Comparison of ENCODE assay signal across 8 cellular contexts in genomic region chr17:43900858-43901754, GRCh38. TPM values are rescaled to one million over a fixed set of nuclear protein-coding genes. Genes with fewer than 3 reads are reported as not detected.
DNase-seq lines count a peak whose midpoint lies in the region; ATAC-seq, FAIRE-seq and TF ChIP-seq lines count a peak whose summit lies in the region.

No MANE protein-coding gene starts in this region.

- H3K4me3 Mint-ChIP-seq in mesothelial cell of epicardium = peak overlapping the region; percentile 73

- H3K27ac ChIP-seq in A549 = peak overlapping the region; percentile 76 to 88

- no peak for TF ChIP-seq EP300 in A549 (IDR thresholded peaks at IDR 0.05)

- peak; percentile 54 to 72 for DNase-seq in A549 (ENCODE audit: low read depth in 1 of 2, low spot score in 1 of 2)
- no peak for DNase-seq in HEK293T (ENCODE audit: extremely low spot score)
- DNase-seq in astrocyte of the cerebellum (ENCODE audit: low read depth) = no peak
- no peak for DNase-seq in mesothelial cell of epicardium (ENCODE audit: low spot score in 2 of 2, unreplicated experiment in 2 of 2)
- DNase-seq in stimulated activated CD4-positive, alpha-beta T cell treated with anti-CD3 and anti-CD28 coated beads, Interleukin-4, amount 100 ng/mL, for 1 hour = no peak
- no peak for DNase-seq in NCI-H446 treated with DMSO at 0.1 percent for 48 hours (lab: John Stamatoyannopoulos, UW)
- no peak for DNase-seq in RPMI8226

- no peak for TF ChIP-seq RAD21 in A549 (conservative IDR thresholded peaks at IDR 0.05 in 1 of 2, IDR thresholded peaks at IDR 0.05 in 1 of 2)

- peaks cover 24% of the 10 kb centered on the region for H3K27me3 Mint-ChIP-seq in mesothelial cell of epicardium (ENCODE audit: low read depth)

- H3K27ac Mint-ChIP-seq in mesothelial cell of epicardium = no peak overlapping the region

- no peak for FAIRE-seq in A549 (lab: Jason Lieb, UNC)

- H3K9me3 ChIP-seq in A549 = no peaks in the 10 kb centered on the region

- POLR2A ChIA-PET in A549 (lab: Yijun Ruan, JAX) = interaction anchor here (0.9 kb wide), 1 partner anchor 165 kb away, joined by 5 read pairs; the partner anchor contains the start of gene LSM12
- POLR2A ChIA-PET in HEK293T (lab: Yijun Ruan, JAX) = no interaction called here

- peaks cover 20% of the 10 kb centered on the region for H3K4me1 ChIP-seq in A549

- peaks cover 38% of the 10 kb centered on the region for H3K4me1 Mint-ChIP-seq in mesothelial cell of epicardium

- WGBS in A549 (ENCODE audit: missing lambda C conversion rate) = 29% methylated on average over 13 of the region's 13 CpGs

- no peaks in the 10 kb centered on the region for H3K9me3 Mint-ChIP-seq in mesothelial cell of epicardium

- peak overlapping the region; percentile 86 for H3K4me2 ChIP-seq in A549

- TF ChIP-seq POLR2A in A549 (IDR thresholded peaks at IDR 0.05; ENCODE audit: low read length) = no peak

- TF ChIP-seq CTCF in A549 (IDR thresholded peaks at IDR 0.05) (no peak), astrocyte of the cerebellum (IDR thresholded peaks at IDR 0.05; ENCODE audit: low read depth, low read length, missing control alignments) (no peak), mesothelial cell of epicardium (IDR thresholded peaks at IDR 0.05; ENCODE audit: unreplicated experiment) (no peak)

- CTCF ChIA-PET in A549 (lab: Yijun Ruan, JAX) = interaction anchor here (0.8 to 25.9 kb wide), 7 partner anchors 10 to 140 kb away, joined by 3 to 412 read pairs (median 5); partner anchors contain the start of genes MPP2 and PPY
- CTCF ChIA-PET in HEK293T (lab: Yijun Ruan, JAX) = interaction anchor here (0.6 to 1.7 kb wide), 4 partner anchors 9 to 232 kb away, joined by 3 to 5 read pairs (median 5); no protein-coding TSS in a partner anchor

- H3K4me3 ChIP-seq in A549 = peak overlapping the region; percentile 55
- peak overlapping the region; percentile 51 for H3K4me3 ChIP-seq in astrocyte of the cerebellum (ENCODE audit: low read depth, low read length)

- in situ Hi-C loops in astrocyte of the cerebellum (cut with HindIII; ENCODE audit: low sequenced_read_pairs) = no loop called here

- ATAC-seq in A549 (peak; percentile 42 to 47), HG02884 (IDR thresholded peaks at IDR 0.05; ENCODE audit: unreplicated experiment) (no peak)

- H3K36me3 Mint-ChIP-seq in mesothelial cell of epicardium = no peaks in the 10 kb centered on the region

TF ChIP-seq in A549, 52 proteins besides CTCF, POLR2A, EP300 and RAD21 (continues in another document):
- no peak for TF ChIP-seq JUNB (IDR thresholded peaks at IDR 0.05)
- TF ChIP-seq NPAS2 (CRISPR knock-in tag; IDR thresholded peaks at IDR 0.05; ENCODE audit: borderline replicate concordance) = no peak
- TF ChIP-seq HES2 (IDR thresholded peaks at IDR 0.05) = no peak
- no peak for TF ChIP-seq ZNF302 (CRISPR knock-in tag; IDR thresholded peaks at IDR 0.05)
- TF ChIP-seq PBX3 (IDR thresholded peaks at IDR 0.05) = no peak
- no peak for TF ChIP-seq BCL3 (IDR thresholded peaks at IDR 0.05)

TF ChIP-seq in HEK293T, 16 proteins besides CTCF, POLR2A, EP300 and RAD21:
- TF ChIP-seq ZNF384 (IDR thresholded peaks at IDR 0.05) = no peak
- peak; percentile 87 for TF ChIP-seq L3MBTL2 (conservative IDR thresholded peaks at IDR 0.05)

RNA-seq across cellular contexts. Expression of gene MPP2, which starts 6.2 kb away (rescaled TPM):
- polyA plus RNA-seq in A549 (2011; rRNA removed) (3.8 and 4.1 TPM in 2 replicates), A549 (2017; fragmentation: RNase III; extraction: RNeasy Plus Mini Kit Qiagen cat#74134 plus additional on column Dnase treatment) (3.4 to 4.2 TPM (median 3.7 TPM) in 3 replicates)
- polyA plus RNA-seq in A549 (2012; cell fraction: cytosol; rRNA removed) = 7.0 and 7.5 TPM in 2 replicates
- polyA plus RNA-seq in A549 (2012; cell fraction: nucleus; rRNA removed) = 8.6 and 10.5 TPM in 2 replicates
- polyA minus RNA-seq in A549 (2011; rRNA and poly(A)+ RNA removed) = 7.3 and 7.4 TPM in 2 replicates
- 11.6 to 14.1 TPM (median 13.0 TPM) in 3 replicates for total RNA-seq in mesothelial cell of epicardium

RNA-seq across cellular contexts. Expression of gene PPY, which starts 41.2 kb away (rescaled TPM):
- polyA plus RNA-seq in A549 (2011; rRNA removed) (not detected in 2 replicates), A549 (2017; fragmentation: RNase III; extraction: RNeasy Plus Mini Kit Qiagen cat#74134 plus additional on column Dnase treatment) (not detected in 3 replicates)
- polyA plus RNA-seq in A549 (2012; cell fraction: cytosol; rRNA removed) = 0.20 TPM in 1 of 2 replicates, not detected in the other
- not detected in 2 replicates for polyA plus RNA-seq in A549 (2012; cell fraction: nucleus; rRNA removed)
- not detected in 2 replicates for polyA minus RNA-seq in A549 (2011; rRNA and poly(A)+ RNA removed)
- not detected in 3 replicates for total RNA-seq in mesothelial cell of epicardium

RNA-seq across cellular contexts. Expression of gene PYY, which starts 52.6 kb away (rescaled TPM):
- polyA plus RNA-seq in A549 (2011; rRNA removed) = not detected in 2 replicates
- not detected in 2 replicates for polyA plus RNA-seq in A549 (2012; cell fraction: cytosol; rRNA removed)
- 0.07 TPM in 1 of 2 replicates, not detected in the other for polyA plus RNA-seq in A549 (2012; cell fraction: nucleus; rRNA removed)
- polyA plus RNA-seq in A549 (2017; fragmentation: RNase III; extraction: RNeasy Plus Mini Kit Qiagen cat#74134 plus additional on column Dnase treatment) = not detected in 3 replicates
- polyA minus RNA-seq in A549 (2011; rRNA and poly(A)+ RNA removed) = not detected in 2 replicates
- not detected in 3 replicates for total RNA-seq in mesothelial cell of epicardium

RNA-seq across cellular contexts. Expression of gene CD300LG, which starts 54.1 kb away (rescaled TPM):
- polyA plus RNA-seq in A549 (2011; rRNA removed) = not detected in 2 replicates
- polyA plus RNA-seq in A549 (2012; cell fraction: cytosol; rRNA removed) = 0.03 TPM in 1 of 2 replicates, not detected in the other
- polyA plus RNA-seq in A549 (2012; cell fraction: nucleus; rRNA removed) = not detected in 2 replicates
- polyA plus RNA-seq in A549 (2017; fragmentation: RNase III; extraction: RNeasy Plus Mini Kit Qiagen cat#74134 plus additional on column Dnase treatment) = not detected in 3 replicates
- polyA minus RNA-seq in A549 (2011; rRNA and poly(A)+ RNA removed) = not detected in 2 replicates
- total RNA-seq in mesothelial cell of epicardium = 0.18 TPM in 1 of 3 replicates, not detected in the others

Comparison
In these comparisons a context has a peak if more than half of its experiments do, and no peak if none do; other contexts are left out.
1. DNase-seq: peak in A549 (2 of 2); none in HEK293T (single experiment), astrocyte of the cerebellum (single experiment), mesothelial cell of epicardium (0 of 2), stimulated activated CD4-positive, alpha-beta T cell treated with anti-CD3 and anti-CD28 coated beads, Interleukin-4, amount 100 ng/mL, for 1 hour (single experiment), NCI-H446 treated with DMSO at 0.1 percent for 48 hours (single experiment) and RPMI8226 (single experiment).